ENCODE assay signal across 12 cellular contexts in the genomic region with DNA sequence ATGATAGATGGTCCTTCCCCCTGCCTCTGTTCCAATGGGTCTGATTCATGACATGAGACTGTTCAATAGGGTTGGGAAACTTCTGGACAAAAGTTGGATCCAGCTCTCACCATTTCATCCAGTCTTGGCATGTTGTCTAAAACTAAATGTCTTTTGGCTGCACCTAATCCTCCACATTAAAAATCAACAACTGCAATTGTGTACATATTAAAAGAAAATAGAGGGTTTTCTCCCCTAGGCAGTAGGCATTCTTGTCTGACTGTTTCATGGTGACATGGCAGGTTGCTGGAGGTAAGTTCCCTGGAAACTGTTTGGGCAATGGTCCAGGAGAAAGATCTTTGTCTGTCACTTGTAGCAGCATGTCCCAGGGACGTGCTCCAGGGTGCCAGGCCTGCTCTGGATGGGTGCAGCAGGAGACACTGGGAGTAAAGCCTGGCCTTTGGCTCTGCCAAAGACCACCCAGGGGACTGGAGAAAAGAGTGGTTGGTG.
DNase-seq lines count a peak whose midpoint lies in the region; ATAC-seq and TF ChIP-seq lines count a peak whose summit lies in the region.
"Had no signal": no experiment of that assay in that cellular context is flagged by ENCODE, and none has a peak within 500 bp of the region (broad histone marks: within the 10 kb centered on the region; RNA-seq: fewer than 3 reads in every experiment).

No MANE protein-coding gene starts in this region.

- DNase-seq in GM04503 (ENCODE audit: low read depth) = peak; percentile 31
- DNase-seq in fibroblast of gingiva (ENCODE audit: low read depth) = peak; percentile 29
- DNase-seq in psoas muscle = no peak
- no peak for DNase-seq in NOMO-1 treated with dmso at 0.1 percent for 144 hours (lab: John Stamatoyannopoulos, UW; ENCODE audit: unreplicated experiment)
- no peak for DNase-seq in spleen
- DNase-seq in NCI-H2227 treated with DMSO at 0.1 percent for 48 hours (lab: John Stamatoyannopoulos, UW) = no peak
- DNase-seq: activated naive CD4-positive, alpha-beta T cell treated with anti-CD3 and anti-CD28 coated beads, Interleukin-2, amount 10 ng/mL, durations not matched to agents 7 days and 5 days; stimulated activated CD4-positive, alpha-beta T cell treated with anti-CD3 and anti-CD28 coated beads, Interleukin-1b, Interleukin-23, amount 100 ng/mL, for 48 hours; stimulated activated naive B cell treated with anti-CD40 and anti-IgM and Interleukin-4, amounts not matched to agents 10 μg/mL and 1 μg/mL and 100 μg/mL, for 72 hours had no signal

- no peaks in the 10 kb centered on the region for H3K9me3 ChIP-seq in OCI-LY1 (ENCODE audit: low read length)
- H3K9me3 ChIP-seq in psoas muscle = no peaks in the 10 kb centered on the region
- no peaks in the 10 kb centered on the region for H3K9me3 ChIP-seq in spleen

- peaks cover 11% of the 10 kb centered on the region; the same call in 1 of the 2 replicates for H3K79me2 ChIP-seq in OCI-LY1 (ENCODE audit: insufficient read depth, low read length)

- intact Hi-C loops in psoas muscle (cut with DNase I) (no loop called here), spleen (cut with DNase I; ENCODE audit: low total_unique reads) (no loop called here)

- no peak for TF ChIP-seq POLR2A in spleen (IDR thresholded peaks at IDR 0.05)

- H3F3A ChIP-seq in OCI-LY1 (ENCODE audit: insufficient read depth, low read length) = 0 out of 2 replicates have a peak, but pooled peaks cover 3% of the 10 kb centered on the region

- 21 to 37% (median 30%) methylated on average over 1 of the region's 1 CpG for WGBS in psoas muscle, 3 donors
- WGBS in spleen, 5 donors = 75 to 92% (median 81%) methylated on average over 1 of the region's 1 CpG

- no peaks in the 10 kb centered on the region for H3K27me3 ChIP-seq in OCI-LY1 (ENCODE audit: insufficient read depth, low read length)
- no peaks in the 10 kb centered on the region for H3K27me3 ChIP-seq in psoas muscle (ENCODE audit: insufficient read depth in 3 of 3, low read length in 2 of 3)
- H3K27me3 ChIP-seq in spleen (replicated peaks in 1 of 7) = no peaks in the 10 kb centered on the region

- H3K36me3 ChIP-seq in OCI-LY1 (ENCODE audit: insufficient read depth, low read length) (no peaks in the 10 kb centered on the region), psoas muscle (ENCODE audit: insufficient read depth in 1 of 2, low read depth in 1 of 2) (no peaks in the 10 kb centered on the region), spleen (no peaks in the 10 kb centered on the region)

- H3K9me2 ChIP-seq in OCI-LY1 (ENCODE audit: low read depth, low read length) = no peaks in the 10 kb centered on the region

- H3K9ac ChIP-seq in OCI-LY1 (ENCODE audit: low read length) = no peak overlapping the region; the same call in 1 of the 2 replicates

- H4K20me1 ChIP-seq in OCI-LY1 (ENCODE audit: insufficient read depth, low read length) = no peaks in the 10 kb centered on the region

- peaks cover 98% of the 10 kb centered on the region for H3K4me1 ChIP-seq in OCI-LY1 (ENCODE audit: insufficient read depth, low read length, severe bottlenecking)
- H3K4me1 ChIP-seq in psoas muscle = peaks cover 58% of the 10 kb centered on the region
- peaks cover 0 to 13% (median 0%) of the 10 kb centered on the region in 6 donors for H3K4me1 ChIP-seq in spleen

- peak overlapping the region; percentile 94 for H3K27ac ChIP-seq in OCI-LY1 (ENCODE audit: low read depth, low read length, poor library complexity, severe bottlenecking)
- H3K27ac ChIP-seq in psoas muscle = peak overlapping the region; percentile 30
- H3K27ac ChIP-seq in spleen = no peak overlapping the region

- H2AFZ ChIP-seq in OCI-LY1 (ENCODE audit: low read length) = no peak overlapping the region

- H3K4me3 ChIP-seq in OCI-LY1 (ENCODE audit: low read depth, low read length, poor library complexity, severe bottlenecking) (no peak overlapping the region), psoas muscle (no peak overlapping the region), spleen (no peak overlapping the region)

- H3K4me2 ChIP-seq in OCI-LY1 (ENCODE audit: low read length) = peak overlapping the region; percentile 10; the same call in 1 of the 2 replicates

- ATAC-seq in psoas muscle = peak; percentile 54 to 77 (median 59)
- no peak for ATAC-seq in GM19395 (IDR thresholded peaks at IDR 0.05; ENCODE audit: unreplicated experiment)
- ATAC-seq: left lobe of liver; stimulated activated naive B cell treated with anti-CD40 and anti-IgM and Interleukin-4, amounts not matched to agents 10 μg/mL and 1 μg/mL and 100 μg/mL, for 72 hours had no signal

- TF ChIP-seq CTCF in OCI-LY1 (IDR thresholded peaks at IDR 0.05; ENCODE audit: low read length) = no peak
- TF ChIP-seq CTCF in psoas muscle (IDR thresholded peaks at IDR 0.05) = no peak
- TF ChIP-seq CTCF in spleen (IDR thresholded peaks at IDR 0.05 in 8 of 11, conservative IDR thresholded peaks at IDR 0.05 in 3 of 11) = no peak

Comparison
In these comparisons a context has a peak if more than half of its experiments do, and no peak if none do; other contexts are left out.
1. DNase-seq: peak in GM04503 (single experiment) and fibroblast of gingiva (single experiment); none in psoas muscle (0 of 2), NOMO-1 treated with dmso at 0.1 percent for 144 hours (single experiment), spleen (single experiment) and NCI-H2227 treated with DMSO at 0.1 percent for 48 hours (single experiment).
2. H3K27ac ChIP-seq: peak in OCI-LY1 (single experiment) and psoas muscle (single experiment); none in spleen (0 of 8).